In genomic region chr19:46296722-46297431, GRCh38 we compare ENCODE assay signal across 10 cellular contexts. TPM values are rescaled to one million over a fixed set of nuclear protein-coding genes. Genes with fewer than 3 reads are reported as not detected.
DNase-seq lines count a peak whose midpoint lies in the region; ATAC-seq and TF ChIP-seq lines count a peak whose summit lies in the region.
"Had no signal": no experiment of that assay in that cellular context is flagged by ENCODE, and none has a peak within 500 bp of the region (broad histone marks: within the 10 kb centered on the region; RNA-seq: fewer than 3 reads in every experiment).

TSS of gene HIF3A (plus strand) at chr19:46297042. CDS start at chr19:46297077, 35 bp downstream.

- no peak for TF ChIP-seq POLR2A in transverse colon (IDR thresholded peaks at IDR 0.05)

- no peak for TF ChIP-seq EP300 in transverse colon (IDR thresholded peaks at IDR 0.05; ENCODE audit: low read depth)

- peaks cover 39 to 57% (median 55%) of the 10 kb centered on the region in 4 donors for H3K4me1 ChIP-seq in transverse colon

- H3K9me3 ChIP-seq in transverse colon = no peaks in the 10 kb centered on the region

- intact Hi-C loops in transverse colon (cut with DNase I; ENCODE audit: low total_unique reads) = no loop called here

- H3K4me3 ChIP-seq in transverse colon = peak within 1 kb of the TSS; percentile 1 to 51 (median 26)

- H3K27ac ChIP-seq in transverse colon = peak within 1 kb of the TSS; percentile 88 to 95 (median 93)
- H3K27ac ChIP-seq: 22Rv1 had no signal

- no peaks in the 10 kb centered on the region for H3K27me3 ChIP-seq in transverse colon

- H3K36me3 ChIP-seq in transverse colon = no peaks in the 10 kb centered on the region

- in situ Hi-C loops in endometrial microvascular endothelial cells (cut with HindIII; ENCODE audit: inconsistent ontology term, low pct_unique_long_range_greater_than_20kb, low sequenced_read_pairs) (no loop called here), transverse colon (cut with MboI; ENCODE audit: low pct_ligation_motif_present in 1 of 4, low pct_unique_long_range_greater_than_20kb in 1 of 4, low sequenced_read_pairs in 3 of 4) (loop anchor here in 1 of 4 donors (25.0 kb wide), 1 partner anchor 190 kb away; the partner anchor contains the start of gene PNMA8B)

- ATAC-seq in HG03354 (IDR thresholded peaks at IDR 0.05; ENCODE audit: poor library complexity, severe bottlenecking, unreplicated experiment) = no peak
- no peak for ATAC-seq in HG02588 (IDR thresholded peaks at IDR 0.05; ENCODE audit: unreplicated experiment)

- no peak for TF ChIP-seq CTCF in transverse colon (IDR thresholded peaks at IDR 0.05)

- DNase-seq in DMS 273 (lab: John Stamatoyannopoulos, UW; ENCODE audit: unreplicated experiment) = peak; percentile 18
- DNase-seq in DMS 273 treated with DMSO at 0.1 percent for 48 hours (lab: John Stamatoyannopoulos, UW) = no peak
- no peak for DNase-seq in mesenteric fat pad (ENCODE audit: low spot score)
- peak; percentile 81 for DNase-seq in transverse colon
- DNase-seq in stimulated activated CD4-positive, alpha-beta T cell treated with anti-CD3 and anti-CD28 coated beads, Interleukin-4, amount 100 ng/mL, for 24 hours = no peak
- DNase-seq: activated CD4-positive, alpha-beta T cell treated with anti-CD3 and anti-CD28 coated beads for 48 hours had no signal

- WGBS in transverse colon (ENCODE audit: low coverage in 1 of 2), 2 donors = 8% methylated on average over 31 of the region's 44 CpGs; no CpG with 5 or more reads in 1 of the 2 donors

RNA-seq across cellular contexts. Expression of gene HIF3A, which starts in this region (rescaled TPM):
- total RNA-seq in endometrial microvascular endothelial cells (ENCODE audit: inconsistent ontology term) (11.8 TPM), mesenteric fat pad (27.4 TPM), transverse colon (100 to 1,000 TPM in 2 of 4 donors, 10 to 100 TPM in 2; 37.7 to 227 (median 97.5) TPM)

Comparison
In these comparisons a context has a peak if more than half of its experiments do, and no peak if none do; other contexts are left out.
1. DNase-seq: peak in DMS 273 (single experiment) and transverse colon (single experiment); none in DMS 273 treated with DMSO at 0.1 percent for 48 hours (single experiment), mesenteric fat pad (single experiment) and stimulated activated CD4-positive, alpha-beta T cell treated with anti-CD3 and anti-CD28 coated beads, Interleukin-4, amount 100 ng/mL, for 24 hours (single experiment).